Comparison of ENCODE assay signal across 7 cellular contexts in the genomic region with DNA sequence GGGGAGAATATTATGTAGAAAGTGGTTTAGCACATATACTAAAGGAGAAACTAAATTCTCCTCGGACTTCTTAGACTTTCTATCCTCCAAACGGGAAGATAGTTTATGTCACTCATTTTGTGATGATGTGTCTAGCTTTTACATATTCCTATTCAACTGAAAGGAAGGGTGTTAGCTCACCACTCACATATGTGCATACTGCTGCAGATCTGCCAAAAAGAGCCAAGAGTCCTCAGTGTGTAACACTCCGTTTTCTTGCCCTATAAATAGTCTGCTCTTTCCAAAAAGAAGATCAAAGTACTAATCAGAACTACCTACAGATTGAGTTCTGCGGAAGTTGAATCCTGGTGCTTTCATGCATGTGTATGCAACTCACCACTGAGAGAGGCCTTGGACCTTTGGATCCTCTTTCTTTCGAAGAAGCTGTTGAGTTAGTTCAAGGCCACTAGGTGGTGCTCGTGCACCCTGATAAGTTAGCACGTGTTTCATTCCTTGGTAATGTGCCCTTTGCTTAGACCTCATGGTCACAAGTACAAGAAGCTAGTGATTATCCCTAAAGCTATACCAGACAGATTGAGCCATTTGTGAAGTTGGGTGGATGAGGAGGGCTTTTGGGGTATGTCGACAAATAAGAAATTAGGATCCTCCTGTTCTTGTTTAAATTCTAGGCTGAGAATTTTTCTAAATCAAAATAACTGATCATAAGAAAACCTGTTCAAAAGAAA. TPM values are rescaled to one million over a fixed set of nuclear protein-coding genes. Genes with fewer than 3 reads are reported as not detected.
A peak's percentile ranks its signal among the peaks of the same experiment; 100 is the strongest.
DNase-seq lines count a peak whose midpoint lies in the region; ATAC-seq and TF ChIP-seq lines count a peak whose summit lies in the region.

No MANE protein-coding gene starts in this region.

- peak; percentile 75 to 91 (median 83) for TF ChIP-seq CTCF in heart right ventricle (IDR thresholded peaks at IDR 0.05)

- peaks cover 0 to 4% (median 0%) of the 10 kb centered on the region in 9 donors for H3K4me1 ChIP-seq in heart right ventricle

- peaks cover 2% of the 10 kb centered on the region for H3K36me3 Mint-ChIP-seq in activated naive CD8-positive, alpha-beta T cell treated with anti-CD3 and anti-CD28 coated beads, Interleukin-2, amount 50 U/mL, for 24 hours (ENCODE audit: low read depth)

- H3K27me3 ChIP-seq in heart right ventricle = no peaks in the 10 kb centered on the region

- 19 to 20% methylated on average over 8 of the region's 8 CpGs for WGBS in heart right ventricle, 2 donors

- peak; percentile 92 for ATAC-seq in GM18498 (IDR thresholded peaks at IDR 0.05; ENCODE audit: unreplicated experiment)
- peak; percentile 97 for ATAC-seq in HG02852 (IDR thresholded peaks at IDR 0.05; ENCODE audit: unreplicated experiment)
- ATAC-seq in activated naive CD8-positive, alpha-beta T cell treated with anti-CD3 and anti-CD28 coated beads, Interleukin-2, amount 50 U/mL, for 24 hours = peak; percentile 83
- peak; percentile 87 to 94 (median 90) for ATAC-seq in heart right ventricle

- H3K27ac ChIP-seq in heart right ventricle = no peak overlapping the region

- H3K4me1 Mint-ChIP-seq in activated naive CD8-positive, alpha-beta T cell treated with anti-CD3 and anti-CD28 coated beads, Interleukin-2, amount 50 U/mL, for 24 hours = peaks cover 7% of the 10 kb centered on the region

- H3K27me3 Mint-ChIP-seq in activated naive CD8-positive, alpha-beta T cell treated with anti-CD3 and anti-CD28 coated beads, Interleukin-2, amount 50 U/mL, for 24 hours = no peaks in the 10 kb centered on the region

- peak overlapping the region; percentile 67 for H3K27ac Mint-ChIP-seq in activated naive CD8-positive, alpha-beta T cell treated with anti-CD3 and anti-CD28 coated beads, Interleukin-2, amount 50 U/mL, for 24 hours

- H3K4me3 Mint-ChIP-seq in activated naive CD8-positive, alpha-beta T cell treated with anti-CD3 and anti-CD28 coated beads, Interleukin-2, amount 50 U/mL, for 24 hours = no peak overlapping the region

- intact Hi-C loops in heart right ventricle (cut with DNase I) = loop anchor here (1.0 to 10.0 kb wide), 6 partner anchors 42 to 474 kb away; partner anchors contain the start of gene RALA (in 1 of the 10)

- H3K9me3 Mint-ChIP-seq in activated naive CD8-positive, alpha-beta T cell treated with anti-CD3 and anti-CD28 coated beads, Interleukin-2, amount 50 U/mL, for 24 hours = no peaks in the 10 kb centered on the region

- H3K4me3 ChIP-seq in heart right ventricle = no peak overlapping the region

- H3K9me3 ChIP-seq in heart right ventricle = no peaks in the 10 kb centered on the region

- peaks cover 0 to 24% (median 0%) of the 10 kb centered on the region in 9 donors for H3K36me3 ChIP-seq in heart right ventricle

- peak; percentile 86 for DNase-seq in NCI-H146 (lab: John Stamatoyannopoulos, UW)
- peak; percentile 59 for DNase-seq in T follicular helper cell (ENCODE audit: low read depth)
- DNase-seq in activated naive CD8-positive, alpha-beta T cell treated with anti-CD3 and anti-CD28 coated beads, Interleukin-2, amount 50 U/mL, for 24 hours = peak; percentile 76
- peak; percentile 47 to 81 for DNase-seq in heart right ventricle
- peak; percentile 71 for DNase-seq in retina

RNA-seq across cellular contexts. Expression of gene YAE1, which starts 14.1 kb away (rescaled TPM):
- 10 to 100 TPM; 10.8 to 19.6 (median 15.0) TPM for total RNA-seq in heart right ventricle
- polyA plus RNA-seq in heart right ventricle = 10 to 100 TPM; 20.2 to 34.3 TPM

RNA-seq across cellular contexts. Expression of gene RALA, which starts 43.1 kb away (rescaled TPM):
- total RNA-seq in heart right ventricle = 10 to 100 TPM; 15.2 to 32.7 (median 22.4) TPM
- 10 to 100 TPM; 18.8 to 21.6 TPM for polyA plus RNA-seq in heart right ventricle
